10 cellular contexts compared by ENCODE assay signal in the genomic region with DNA sequence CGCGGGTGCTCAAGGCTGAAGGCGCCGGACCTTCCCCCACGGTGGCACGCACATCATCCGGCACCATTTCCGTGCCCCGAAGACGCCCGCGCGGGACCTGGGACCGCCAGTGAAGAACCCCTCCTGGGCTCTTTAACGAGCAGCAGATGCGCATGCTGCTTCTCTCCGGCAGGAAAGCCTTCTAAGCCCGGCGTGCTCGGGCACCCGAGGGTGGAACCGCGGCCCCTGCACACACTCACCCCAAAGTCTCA. TPM values are rescaled to one million over a fixed set of nuclear protein-coding genes. Genes with fewer than 3 reads are reported as not detected.
DNase-seq lines count a peak whose midpoint lies in the region; ATAC-seq and TF ChIP-seq lines count a peak whose summit lies in the region.
"Had no signal": no experiment of that assay in that cellular context is flagged by ENCODE, and none has a peak within 500 bp of the region (broad histone marks: within the 10 kb centered on the region; RNA-seq: fewer than 3 reads in every experiment).

No MANE protein-coding gene starts in this region.

- peaks cover 83% of the 10 kb centered on the region for H3K27me3 Mint-ChIP-seq in central memory CD8-positive, alpha-beta T cell

- H3K9me3 ChIP-seq in cardiac muscle cell (ENCODE audit: low read depth) (no peaks in the 10 kb centered on the region), upper lobe of right lung (no peaks in the 10 kb centered on the region)

- H3K79me2 ChIP-seq in mesendoderm (ENCODE audit: control insufficient read depth, insufficient read depth, low read length): no peaks in the 10 kb centered on the region

- H3K27me3 ChIP-seq in cardiac muscle cell (peaks cover 96% of the 10 kb centered on the region), mesendoderm (ENCODE audit: insufficient read depth, low read length, poor library complexity) (peaks cover 43% of the 10 kb centered on the region), upper lobe of right lung (peaks cover 26% of the 10 kb centered on the region)

- H3K4me1 Mint-ChIP-seq in central memory CD8-positive, alpha-beta T cell: peaks cover 27% of the 10 kb centered on the region

- no peak overlapping the region for H3K27ac Mint-ChIP-seq in central memory CD8-positive, alpha-beta T cell (ENCODE audit: low read depth)

- H4K5ac ChIP-seq in mesendoderm (ENCODE audit: low read length): no peak overlapping the region

- H3K27ac ChIP-seq in cardiac muscle cell (no peak overlapping the region), mesendoderm (ENCODE audit: low read depth, low read length) (no peak overlapping the region), upper lobe of right lung (peak overlapping the region; percentile 84)
- H3K27ac ChIP-seq: HL-60 had no signal

- no peak overlapping the region for H3K4ac ChIP-seq in mesendoderm (ENCODE audit: low read depth, low read length)

- no peaks in the 10 kb centered on the region for H3K79me1 ChIP-seq in mesendoderm (ENCODE audit: low read length)

- peak overlapping the region; percentile 29 for H3K4me3 ChIP-seq in cardiac muscle cell
- no peak overlapping the region for H3K4me3 ChIP-seq in mesendoderm (ENCODE audit: low read length)
- H3K4me3 ChIP-seq in upper lobe of right lung: peak overlapping the region; percentile 58

- H3K36me3 Mint-ChIP-seq in central memory CD8-positive, alpha-beta T cell (ENCODE audit: insufficient read depth): no peaks in the 10 kb centered on the region

- H3K18ac ChIP-seq in mesendoderm (ENCODE audit: low read length): no peak overlapping the region

- no peak for ATAC-seq in central memory CD8-positive, alpha-beta T cell (replicated peaks; ENCODE audit: extremely low read depth, poor library complexity, severe bottlenecking)
- ATAC-seq in upper lobe of right lung: no peak

- peak overlapping the region; percentile 25 for H3K56ac ChIP-seq in mesendoderm (ENCODE audit: low read length)

- H3K9ac ChIP-seq in mesendoderm (ENCODE audit: low read length): no peak overlapping the region

- intact Hi-C loops in cardiac septum (cut with DNase I) (no loop called here), upper lobe of right lung (cut with DNase I) (loop anchor here (10.0 kb wide), 1 partner anchor 73 kb away; a partner anchor contains a TSS)

- H3K4me1 ChIP-seq in cardiac muscle cell (ENCODE audit: low read depth) (peaks cover 4% of the 10 kb centered on the region), mesendoderm (ENCODE audit: control insufficient read depth, low read depth, low read length) (peaks cover 3% of the 10 kb centered on the region), upper lobe of right lung (no peaks in the 10 kb centered on the region)

- H2BK5ac ChIP-seq in mesendoderm (ENCODE audit: low read length): no peak overlapping the region

- WGBS in mesendoderm (ENCODE audit: extremely low coverage, insufficient coverage, low lambda C conversion rate): no CpG with 5 or more reads among the region's 23 CpGs

- H2AK5ac ChIP-seq in mesendoderm (ENCODE audit: low read length): no peak overlapping the region

- H3K23ac ChIP-seq in mesendoderm (ENCODE audit: low read length): no peak overlapping the region

- peak overlapping the region; percentile 36 for H3K4me3 Mint-ChIP-seq in central memory CD8-positive, alpha-beta T cell

- no peak for DNase-seq in cardiac muscle cell (ENCODE audit: low read depth in 1 of 2, low spot score in 1 of 2)
- DNase-seq in cardiac septum (ENCODE audit: low spot score): no peak
- DNase-seq in central memory CD8-positive, alpha-beta T cell (ENCODE audit: low spot score in 2 of 2): no peak
- DNase-seq in mesendoderm: peak; percentile 29
- no peak for DNase-seq in upper lobe of right lung
- no peak for DNase-seq in NCI-H2227 treated with DMSO at 0.1 percent for 48 hours (lab: John Stamatoyannopoulos, UW)
- DNase-seq in EL: no peak
- no peak for DNase-seq in stimulated activated naive CD4-positive, alpha-beta T cell (lab: John Stamatoyannopoulos, UW)
- DNase-seq: left cardiac atrium had no signal

- H2BK120ac ChIP-seq in mesendoderm (ENCODE audit: low read depth, low read length): no peak overlapping the region

- no peak overlapping the region for H4K8ac ChIP-seq in mesendoderm (ENCODE audit: low read depth, low read length)

- H2BK15ac ChIP-seq in mesendoderm (replicated peaks; ENCODE audit: low read depth): no peak overlapping the region

- no peaks in the 10 kb centered on the region for H3K36me3 ChIP-seq in cardiac muscle cell
- H3K36me3 ChIP-seq in mesendoderm (ENCODE audit: control insufficient read depth, insufficient read depth, low read length): no peaks in the 10 kb centered on the region
- H3K36me3 ChIP-seq in upper lobe of right lung: no peaks in the 10 kb centered on the region

- TF ChIP-seq CTCF in cardiac muscle cell (IDR thresholded peaks at IDR 0.05; ENCODE audit: low read depth, low read length) (no peak), upper lobe of right lung (IDR thresholded peaks at IDR 0.05) (no peak)

- no peaks in the 10 kb centered on the region for H3K9me3 Mint-ChIP-seq in central memory CD8-positive, alpha-beta T cell

- H3K4me2 ChIP-seq in mesendoderm (ENCODE audit: low read length): peak overlapping the region; percentile 71

RNA-seq across cellular contexts. Expression of a gene that starts 0.2 kb away (rescaled TPM):
- not detected in 2 replicates for total RNA-seq in cardiac muscle cell
- not detected in 2 replicates for polyA plus RNA-seq in cardiac muscle cell
- not detected for total RNA-seq in cardiac septum
- 0.35 TPM for polyA plus RNA-seq in mesendoderm (2013, experiment 1 of 2)
- 0.28 TPM for polyA plus RNA-seq in mesendoderm (2013, experiment 2 of 2)
- total RNA-seq in upper lobe of right lung: 12.3 TPM
- total RNA-seq: left cardiac atrium had no signal

Comparison
In these comparisons a context has a peak if more than half of its experiments do, and no peak if none do; other contexts are left out.
1. RNA of a gene that starts 0.2 kb away (total RNA-seq): 12.3 TPM in upper lobe of right lung (single experiment); not detected in cardiac muscle cell and not detected in cardiac septum (single experiment); every median in the first group is over 10 times any median in the second.